ENCODE assay signal across 17 cellular contexts in the genomic region with DNA sequence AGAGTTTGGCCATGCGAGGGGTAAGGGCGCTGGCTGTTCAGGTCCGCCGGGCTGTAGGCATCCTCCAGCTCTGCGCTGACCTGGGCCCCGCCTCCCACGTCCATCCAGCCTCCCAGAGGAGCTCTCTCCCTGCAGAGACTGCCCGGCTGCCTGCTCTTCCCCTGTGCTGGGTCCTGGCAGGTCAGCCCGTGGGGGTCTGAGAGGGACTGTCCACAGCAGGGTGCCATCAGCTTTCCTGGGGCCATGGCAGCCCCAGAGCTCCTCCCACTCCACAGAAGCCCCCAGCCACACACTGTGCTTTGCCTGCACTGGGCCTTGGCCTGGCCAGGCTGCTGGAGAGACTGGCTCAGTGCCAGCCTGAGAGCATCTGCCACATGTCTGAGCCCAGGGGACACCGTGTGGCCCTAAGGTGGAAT. TPM values are rescaled to one million over a fixed set of nuclear protein-coding genes. Genes with fewer than 3 reads are reported as not detected.
A peak's percentile ranks its signal among the peaks of the same experiment; 100 is the strongest.
DNase-seq lines count a peak whose midpoint lies in the region; TF ChIP-seq lines count a peak whose summit lies in the region.
"Had no signal": no experiment of that assay in that cellular context is flagged by ENCODE, and none has a peak within 500 bp of the region (broad histone marks: within the 10 kb centered on the region; RNA-seq: fewer than 3 reads in every experiment).

No MANE protein-coding gene starts in this region.

- no peak overlapping the region for H3K27ac ChIP-seq in left ventricle myocardium inferior (replicated peaks)
- H3K27ac ChIP-seq: breast epithelium, Peyer's patch had no signal

- DNase-seq in BE2C (peak; percentile 83), CD14-positive monocyte (ENCODE audit: low spot score) (peak; percentile 33), NCI-H345 treated with DMSO at 0.1 percent for 48 hours (lab: John Stamatoyannopoulos, UW; ENCODE audit: unreplicated experiment) (peak; percentile 45), left ventricle myocardium inferior (peak; percentile 11), germinal center (ENCODE audit: low spot score) (no peak)
- DNase-seq in activated T-cell treated with anti-CD3 and anti-CD28 coated beads, Interleukin-2, amount 50 U/mL, for 24 hours: no peak
- no peak for DNase-seq in stimulated activated CD4-positive, alpha-beta T cell treated with anti-CD3 and anti-CD28 coated beads, Interleukin-2, amount 100 ng/mL, for 48 hours
- DNase-seq in activated T-helper 1 cell treated with anti-CD3 and anti-CD28 coated beads, Interleukin-12 subunit alpha, Interleukin-12 subunit beta, Interleukin-2, Interleukin-4 antibody, amounts not matched to agents 30 ng/mL and 10 ng/mL and 1 ng/mL, durations not matched to agents 14 hours and 24 hours and 36 hours (ENCODE audit: low spot score): no peak
- DNase-seq: activated CD4-positive, alpha-beta T cell treated with anti-CD3 and anti-CD28 coated beads for 1 hour; dermis blood vessel endothelial cell; foreskin melanocyte; kidney glomerular epithelial cell; NCI-H526 treated with DMSO at 0.1 percent for 48 hours; Peyer's patch had no signal

- no peaks in the 10 kb centered on the region for H3K9me3 ChIP-seq in BE2C
- peaks cover 15% of the 10 kb centered on the region for H3K9me3 ChIP-seq in left ventricle myocardium inferior (replicated peaks)
- H3K9me3 ChIP-seq: Peyer's patch had no signal

- H3K27me3 Mint-ChIP-seq in CD14-positive monocyte (ENCODE audit: low read depth in 3 of 3): peaks cover 17 to 21% (median 20%) of the 10 kb centered on the region in 3 donors
- peaks cover 2% of the 10 kb centered on the region for H3K27me3 Mint-ChIP-seq in activated T-cell treated with anti-CD3 and anti-CD28 coated beads, Interleukin-2, amount 50 U/mL, for 24 hours
- peaks cover 3% of the 10 kb centered on the region for H3K27me3 Mint-ChIP-seq in activated T-helper 1 cell treated with anti-CD3 and anti-CD28 coated beads, Interleukin-12 subunit alpha, Interleukin-12 subunit beta, Interleukin-2, Interleukin-4 antibody, amounts not matched to agents 30 ng/mL and 10 ng/mL and 1 ng/mL, durations not matched to agents 14 hours and 24 hours and 36 hours (ENCODE audit: insufficient read depth)

- H3K9me3 Mint-ChIP-seq in CD14-positive monocyte: peaks cover 0 to 3% (median 1%) of the 10 kb centered on the region in 7 donors
- H3K9me3 Mint-ChIP-seq in activated T-cell treated with anti-CD3 and anti-CD28 coated beads, Interleukin-2, amount 50 U/mL, for 24 hours: peaks cover 9% of the 10 kb centered on the region
- H3K9me3 Mint-ChIP-seq in activated T-helper 1 cell treated with anti-CD3 and anti-CD28 coated beads, Interleukin-12 subunit alpha, Interleukin-12 subunit beta, Interleukin-2, Interleukin-4 antibody, amounts not matched to agents 30 ng/mL and 10 ng/mL and 1 ng/mL, durations not matched to agents 14 hours and 24 hours and 36 hours: no peaks in the 10 kb centered on the region

- intact Hi-C loops in CD14-positive monocyte (cut with micrococcal nuclease): no loop called here
- intact Hi-C loops in left ventricle myocardium inferior (cut with micrococcal nuclease): no loop called here
- intact Hi-C loops in activated T-helper 1 cell treated with anti-CD3 and anti-CD28 coated beads, Interleukin-12 subunit alpha, Interleukin-12 subunit beta, Interleukin-2, Interleukin-4 antibody, amounts not matched to agents 30 ng/mL and 10 ng/mL and 1 ng/mL, durations not matched to agents 14 hours and 24 hours and 36 hours (cut with micrococcal nuclease): no loop called here

- H3K36me3 ChIP-seq in BE2C (no peaks in the 10 kb centered on the region), left ventricle myocardium inferior (no peaks in the 10 kb centered on the region)
- H3K36me3 ChIP-seq: breast epithelium, Peyer's patch had no signal

- H3K4me1 ChIP-seq in BE2C (peaks cover 6% of the 10 kb centered on the region), left ventricle myocardium inferior (no peaks in the 10 kb centered on the region)
- H3K4me1 ChIP-seq: breast epithelium, Peyer's patch had no signal

- no peaks in the 10 kb centered on the region for H3K36me3 Mint-ChIP-seq in CD14-positive monocyte
- no peaks in the 10 kb centered on the region for H3K36me3 Mint-ChIP-seq in activated T-cell treated with anti-CD3 and anti-CD28 coated beads, Interleukin-2, amount 50 U/mL, for 24 hours (ENCODE audit: low read depth)
- no peaks in the 10 kb centered on the region for H3K36me3 Mint-ChIP-seq in activated T-helper 1 cell treated with anti-CD3 and anti-CD28 coated beads, Interleukin-12 subunit alpha, Interleukin-12 subunit beta, Interleukin-2, Interleukin-4 antibody, amounts not matched to agents 30 ng/mL and 10 ng/mL and 1 ng/mL, durations not matched to agents 14 hours and 24 hours and 36 hours (ENCODE audit: low read depth)

- H3K27ac Mint-ChIP-seq in CD14-positive monocyte: no peak overlapping the region
- no peak overlapping the region for H3K27ac Mint-ChIP-seq in activated T-cell treated with anti-CD3 and anti-CD28 coated beads, Interleukin-2, amount 50 U/mL, for 24 hours
- no peak overlapping the region for H3K27ac Mint-ChIP-seq in activated T-helper 1 cell treated with anti-CD3 and anti-CD28 coated beads, Interleukin-12 subunit alpha, Interleukin-12 subunit beta, Interleukin-2, Interleukin-4 antibody, amounts not matched to agents 30 ng/mL and 10 ng/mL and 1 ng/mL, durations not matched to agents 14 hours and 24 hours and 36 hours

- no peaks in the 10 kb centered on the region for H3K4me1 Mint-ChIP-seq in CD14-positive monocyte
- H3K4me1 Mint-ChIP-seq in activated T-cell treated with anti-CD3 and anti-CD28 coated beads, Interleukin-2, amount 50 U/mL, for 24 hours (ENCODE audit: low read depth): no peaks in the 10 kb centered on the region
- no peaks in the 10 kb centered on the region for H3K4me1 Mint-ChIP-seq in activated T-helper 1 cell treated with anti-CD3 and anti-CD28 coated beads, Interleukin-12 subunit alpha, Interleukin-12 subunit beta, Interleukin-2, Interleukin-4 antibody, amounts not matched to agents 30 ng/mL and 10 ng/mL and 1 ng/mL, durations not matched to agents 14 hours and 24 hours and 36 hours (ENCODE audit: low read depth)

- H3K27me3 ChIP-seq in BE2C: peaks cover 11% of the 10 kb centered on the region
- peaks cover 86% of the 10 kb centered on the region for H3K27me3 ChIP-seq in left ventricle myocardium inferior (ENCODE audit: low read depth)
- H3K27me3 ChIP-seq: Peyer's patch had no signal

- TF ChIP-seq CTCF in BE2C (IDR thresholded peaks at IDR 0.05; ENCODE audit: low read depth, low read length) (no peak), CD14-positive monocyte (IDR thresholded peaks at IDR 0.05) (no peak), left ventricle myocardium inferior (IDR thresholded peaks at IDR 0.05; ENCODE audit: borderline replicate concordance) (no peak)

- H3K4me3 Mint-ChIP-seq in CD14-positive monocyte: no peak overlapping the region
- H3K4me3 Mint-ChIP-seq in activated T-cell treated with anti-CD3 and anti-CD28 coated beads, Interleukin-2, amount 50 U/mL, for 24 hours: no peak overlapping the region
- no peak overlapping the region for H3K4me3 Mint-ChIP-seq in activated T-helper 1 cell treated with anti-CD3 and anti-CD28 coated beads, Interleukin-12 subunit alpha, Interleukin-12 subunit beta, Interleukin-2, Interleukin-4 antibody, amounts not matched to agents 30 ng/mL and 10 ng/mL and 1 ng/mL, durations not matched to agents 14 hours and 24 hours and 36 hours

- no peak overlapping the region for H3K4me3 ChIP-seq in BE2C (ENCODE audit: low read depth, low read length)
- H3K4me3 ChIP-seq in left ventricle myocardium inferior: no peak overlapping the region
- H3K4me3 ChIP-seq: breast epithelium, Peyer's patch had no signal

RNA-seq across cellular contexts. Expression of a gene that starts 43.6 kb away (rescaled TPM):
- polyA plus RNA-seq in BE2C (2012; ENCODE audit: insufficient read depth, insufficient read length, low read depth): 1.2 TPM
- not detected for polyA plus RNA-seq in CD14-positive monocyte
- total RNA-seq in left ventricle myocardium inferior: not detected
- total RNA-seq in activated T-helper 1 cell treated with anti-CD3 and anti-CD28 coated beads, Interleukin-12 subunit alpha, Interleukin-12 subunit beta, Interleukin-2, Interleukin-4 antibody, amounts not matched to agents 30 ng/mL and 10 ng/mL and 1 ng/mL, durations not matched to agents 14 hours and 24 hours and 36 hours: not detected in 2 replicates
- total RNA-seq: dermis blood vessel endothelial cell, MCF 10A, temporal lobe had no signal

RNA-seq across cellular contexts. Expression of a gene that starts 56.8 kb away (rescaled TPM):
- 240 TPM for polyA plus RNA-seq in BE2C (2012; ENCODE audit: insufficient read depth, insufficient read length, low read depth)
- polyA plus RNA-seq in CD14-positive monocyte: 10 to 100 TPM; 14.1 to 35.0 TPM
- total RNA-seq in left ventricle myocardium inferior: 34.2 TPM
- total RNA-seq in activated T-helper 1 cell treated with anti-CD3 and anti-CD28 coated beads, Interleukin-12 subunit alpha, Interleukin-12 subunit beta, Interleukin-2, Interleukin-4 antibody, amounts not matched to agents 30 ng/mL and 10 ng/mL and 1 ng/mL, durations not matched to agents 14 hours and 24 hours and 36 hours: 132 and 133 TPM in 2 replicates

Comparison
In these comparisons a context has a peak if more than half of its experiments do, and no peak if none do; other contexts are left out.
1. DNase-seq: peak in BE2C (single experiment), CD14-positive monocyte (single experiment), NCI-H345 treated with DMSO at 0.1 percent for 48 hours (single experiment) and left ventricle myocardium inferior (single experiment); none in activated T-cell treated with anti-CD3 and anti-CD28 coated beads, Interleukin-2, amount 50 U/mL, for 24 hours (single experiment), stimulated activated CD4-positive, alpha-beta T cell treated with anti-CD3 and anti-CD28 coated beads, Interleukin-2, amount 100 ng/mL, for 48 hours (0 of 2), germinal center (single experiment) and activated T-helper 1 cell treated with anti-CD3 and anti-CD28 coated beads, Interleukin-12 subunit alpha, Interleukin-12 subunit beta, Interleukin-2, Interleukin-4 antibody, amounts not matched to agents 30 ng/mL and 10 ng/mL and 1 ng/mL, durations not matched to agents 14 hours and 24 hours and 36 hours (single experiment).